20 cellular contexts compared by ENCODE assay signal in genomic region chr6:41813469-41813868, GRCh38. TPM values are rescaled to one million over a fixed set of nuclear protein-coding genes. Genes with fewer than 3 reads are reported as not detected.
"Had no signal": no experiment of that assay in that cellular context is flagged by ENCODE, and none has a peak within 500 bp of the region (broad histone marks: within the 10 kb centered on the region; RNA-seq: fewer than 3 reads in every experiment).

No MANE protein-coding gene starts in this region.

- H3K4me3 ChIP-seq: colonic mucosa, psoas muscle, right lobe of liver had no signal

- H3K4me1 ChIP-seq: colonic mucosa, right lobe of liver had no signal

- H3K27ac ChIP-seq: colonic mucosa, psoas muscle, right lobe of liver, VCaP had no signal

- H3K27me3 ChIP-seq: colonic mucosa, right lobe of liver had no signal

- H3K9me3 Mint-ChIP-seq: naive thymus-derived CD4-positive, alpha-beta T cell; stimulated activated naive CD8-positive, alpha-beta T cell treated with anti-CD3 and anti-CD28 coated beads, Interleukin-15, amount 100 ng/mL, for 72 hours; type B pancreatic cell had no signal

- H3K4me3 Mint-ChIP-seq: naive thymus-derived CD4-positive, alpha-beta T cell; stimulated activated naive CD8-positive, alpha-beta T cell treated with anti-CD3 and anti-CD28 coated beads, Interleukin-15, amount 100 ng/mL, for 72 hours; type B pancreatic cell had no signal

- DNase-seq: activated CD4-positive, alpha-beta T cell treated with anti-CD3 and anti-CD28 coated beads for 1 hour; activated CD8-positive, alpha-beta memory T cell treated with anti-CD3 and anti-CD28 coated beads for 24 hours; activated CD8-positive, alpha-beta memory T cell treated with anti-CD3 and anti-CD28 coated beads, Interleukin-2, amount 50 U/mL, for 48 hours; activated effector memory CD4-positive, alpha-beta T cell treated with Interleukin-2 at 50 U/mL for 16 hours; activated naive CD4-positive, alpha-beta T cell treated with anti-CD3 and anti-CD28 coated beads, Interleukin-2, amount 50 U/mL, for 16 hours; activated T-cell treated with anti-CD3 and anti-CD28 coated beads, Interleukin-2, amount 50 U/mL, for 48 hours; central memory CD4-positive, alpha-beta T cell; colonic mucosa; erythroblast; mesendoderm; naive thymus-derived CD4-positive, alpha-beta T cell; psoas muscle; right lobe of liver; small intestine; stimulated activated CD4-positive, alpha-beta T cell treated with anti-CD3 and anti-CD28 coated beads, Interleukin-15, amount 100 ng/mL, for 24 hours; stimulated activated CD4-positive, alpha-beta T cell treated with anti-CD3 and anti-CD28 coated beads, Interleukin-2, amount 100 ng/mL, for 48 hours; stimulated activated naive CD8-positive, alpha-beta T cell treated with anti-CD3 and anti-CD28 coated beads, Interleukin-15, amount 100 ng/mL, for 72 hours; T-helper 2 cell had no signal

- H3K36me3 ChIP-seq: colonic mucosa, right lobe of liver had no signal

- H3K36me3 Mint-ChIP-seq: naive thymus-derived CD4-positive, alpha-beta T cell; type B pancreatic cell had no signal

- H3K4me1 Mint-ChIP-seq: stimulated activated naive CD8-positive, alpha-beta T cell treated with anti-CD3 and anti-CD28 coated beads, Interleukin-15, amount 100 ng/mL, for 72 hours had no signal

- H3K27ac Mint-ChIP-seq: naive thymus-derived CD4-positive, alpha-beta T cell; stimulated activated naive CD8-positive, alpha-beta T cell treated with anti-CD3 and anti-CD28 coated beads, Interleukin-15, amount 100 ng/mL, for 72 hours; type B pancreatic cell had no signal

- ATAC-seq: naive thymus-derived CD4-positive, alpha-beta T cell; psoas muscle; right lobe of liver; stimulated activated naive CD8-positive, alpha-beta T cell treated with anti-CD3 and anti-CD28 coated beads, Interleukin-15, amount 100 ng/mL, for 72 hours had no signal

- H3K27me3 Mint-ChIP-seq: naive thymus-derived CD4-positive, alpha-beta T cell; stimulated activated naive CD8-positive, alpha-beta T cell treated with anti-CD3 and anti-CD28 coated beads, Interleukin-15, amount 100 ng/mL, for 72 hours; type B pancreatic cell had no signal

- FAIRE-seq: small intestine had no signal

- H3K9me3 ChIP-seq: colonic mucosa, psoas muscle, right lobe of liver had no signal

RNA-seq across cellular contexts. Expression of gene PRICKLE4, which starts 32.9 kb away (rescaled TPM):
- polyA plus RNA-seq: naive thymus-derived CD4-positive, alpha-beta T cell had no signal
